8 cellular contexts compared by ENCODE assay signal in genomic region chr6:132333639-132334516, GRCh38.
DNase-seq lines count a peak whose midpoint lies in the region; ATAC-seq, FAIRE-seq and TF ChIP-seq lines count a peak whose summit lies in the region.

No MANE protein-coding gene starts in this region.

- WGBS in ovary, 3 donors = 48 to 72% (median 52%) methylated on average over 6 of the region's 6 CpGs

- FAIRE-seq in bronchial epithelial cell (lab: Jason Lieb, UNC) = no peak

- TF ChIP-seq POLR2A in ovary (IDR thresholded peaks at IDR 0.05) = no peak
- no peak for TF ChIP-seq POLR2A in vagina (IDR thresholded peaks at IDR 0.05)

- no peaks in the 10 kb centered on the region for H3K36me3 ChIP-seq in bronchial epithelial cell (ENCODE audit: control insufficient read depth, insufficient read depth, low read length)
- no peaks in the 10 kb centered on the region for H3K36me3 ChIP-seq in ovary
- H3K36me3 ChIP-seq in vagina = no peaks in the 10 kb centered on the region

- DNase-seq in HK-2 (ENCODE audit: unreplicated experiment) (peak; percentile 72), bronchial epithelial cell (ENCODE audit: low read depth) (peak; percentile 82), kidney glomerular epithelial cell (lab: John Stamatoyannopoulos, UW) (peak; percentile 93), ovary (no peak), vagina (ENCODE audit: extremely low spot score in 2 of 2) (no peak)

- TF ChIP-seq EP300 in ovary (IDR thresholded peaks at IDR 0.05) = no peak

- TF ChIP-seq CTCF in 22Rv1 (IDR thresholded peaks at IDR 0.05) = no peak
- TF ChIP-seq CTCF in bronchial epithelial cell (IDR thresholded peaks at IDR 0.05; ENCODE audit: insufficient read depth, low read length, severe bottlenecking) = no peak
- TF ChIP-seq CTCF in ovary (IDR thresholded peaks at IDR 0.05) = no peak
- TF ChIP-seq CTCF in vagina (IDR thresholded peaks at IDR 0.05) = no peak

- no peaks in the 10 kb centered on the region for H3K9me3 ChIP-seq in ovary
- no peaks in the 10 kb centered on the region for H3K9me3 ChIP-seq in vagina

- H3K4me1 ChIP-seq in ovary (ENCODE audit: insufficient read depth) (no peaks in the 10 kb centered on the region), vagina (no peaks in the 10 kb centered on the region)

- H3K4me3 ChIP-seq in bronchial epithelial cell (ENCODE audit: low read depth, low read length) (no peak overlapping the region), ovary (no peak overlapping the region), vagina (no peak overlapping the region)

- H3K27me3 ChIP-seq in bronchial epithelial cell (ENCODE audit: control insufficient read depth, insufficient read depth, low read length) = no peaks in the 10 kb centered on the region
- no peaks in the 10 kb centered on the region for H3K27me3 ChIP-seq in ovary
- no peaks in the 10 kb centered on the region for H3K27me3 ChIP-seq in vagina

- no peak for ATAC-seq in HG03520 (IDR thresholded peaks at IDR 0.05; ENCODE audit: unreplicated experiment)
- no peak for ATAC-seq in HG03196 (IDR thresholded peaks at IDR 0.05; ENCODE audit: unreplicated experiment)

- peak overlapping the region; percentile 65 for H3K27ac ChIP-seq in 22Rv1
- H3K27ac ChIP-seq in ovary = no peak overlapping the region
- no peak overlapping the region for H3K27ac ChIP-seq in vagina

- intact Hi-C loops in ovary (cut with DNase I) = no loop called here
- intact Hi-C loops in vagina (cut with DNase I) = no loop called here

Comparison
In these comparisons a context has a peak if more than half of its experiments do, and no peak if none do; other contexts are left out.
1. DNase-seq: peak in HK-2 (single experiment), bronchial epithelial cell (single experiment) and kidney glomerular epithelial cell (single experiment); none in ovary (0 of 5) and vagina (0 of 2).